Comparison of ENCODE assay signal across 8 cellular contexts in the genomic region with DNA sequence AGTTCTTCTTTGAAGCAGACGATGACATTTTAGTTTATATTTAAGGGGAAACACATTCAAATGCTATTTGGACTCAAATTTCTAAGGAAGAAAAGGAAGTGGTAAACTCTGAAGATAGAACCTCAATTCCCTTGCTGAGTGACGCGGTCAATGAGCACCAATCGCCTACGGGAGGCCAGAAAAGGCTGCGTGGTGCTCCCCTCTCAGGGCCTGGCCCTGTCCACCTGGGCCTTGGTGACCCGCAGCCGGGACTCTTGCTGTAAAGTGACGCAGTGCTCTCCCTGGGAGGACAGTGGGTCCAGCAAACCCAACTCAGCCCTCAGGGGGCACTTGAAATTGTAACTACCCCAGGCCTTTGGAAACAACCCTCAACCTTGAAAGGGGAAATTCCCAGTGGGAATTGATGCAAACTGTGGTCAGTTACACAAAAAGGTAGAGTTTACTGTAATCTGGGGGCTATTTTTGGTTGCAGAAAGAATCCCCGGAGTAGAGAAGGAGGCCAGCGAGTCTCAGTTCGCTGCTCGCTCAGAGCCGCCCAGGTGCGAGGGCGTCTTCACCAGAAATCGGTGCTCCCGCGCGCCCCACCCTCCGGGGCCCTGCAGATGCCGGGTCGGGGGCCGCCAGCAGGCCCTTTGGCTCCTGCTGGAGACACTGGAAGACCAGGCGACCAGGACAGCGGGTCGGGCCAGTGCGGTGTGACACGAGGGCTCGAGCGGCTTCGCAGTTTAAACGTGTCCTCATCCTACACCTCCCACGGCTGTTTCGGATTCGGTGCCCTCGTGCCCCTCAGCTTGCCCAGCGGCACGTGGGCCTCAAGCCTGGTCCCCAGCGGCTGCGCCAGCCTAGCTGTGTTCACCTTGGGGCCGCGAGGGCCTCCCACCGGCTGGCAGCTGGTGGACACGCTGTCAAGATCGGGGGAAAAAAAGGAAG. TPM values are rescaled to one million over a fixed set of nuclear protein-coding genes. Genes with fewer than 3 reads are reported as not detected.
DNase-seq lines count a peak whose midpoint lies in the region; ATAC-seq and TF ChIP-seq lines count a peak whose summit lies in the region.

No MANE protein-coding gene starts in this region.

- H3K9me3 Mint-ChIP-seq in stimulated activated naive CD8-positive, alpha-beta T cell treated with anti-CD3 and anti-CD28 coated beads, Interleukin-15, amount 100 ng/mL, for 72 hours, result no peaks in the 10 kb centered on the region

- H3K9me3 ChIP-seq in left ventricle myocardium inferior (replicated peaks) (no peaks in the 10 kb centered on the region), HUES6 (ENCODE audit: control insufficient read depth, insufficient read depth, low read depth, low read length) (no peaks in the 10 kb centered on the region), aorta (ENCODE audit: control insufficient read depth, low read length) (no peaks in the 10 kb centered on the region)
- no peaks in the 10 kb centered on the region for H3K9me3 ChIP-seq in effector memory CD4-positive, alpha-beta T cell (ENCODE audit: control insufficient read depth, low read length)

- H3K4me1 ChIP-seq in left ventricle myocardium inferior (peaks cover 45% of the 10 kb centered on the region), HUES6 (ENCODE audit: control insufficient read depth, insufficient read depth, low read length) (peaks cover 36% of the 10 kb centered on the region), aorta (ENCODE audit: control insufficient read depth in 1 of 2, insufficient read depth in 2 of 2, low read length in 2 of 2) (no peaks in the 10 kb centered on the region)
- H3K4me1 ChIP-seq in effector memory CD4-positive, alpha-beta T cell (ENCODE audit: control insufficient read depth, insufficient read depth, low read length, poor library complexity, severe bottlenecking), result peaks cover 21% of the 10 kb centered on the region

- H3K36me3 ChIP-seq in left ventricle myocardium inferior (no peaks in the 10 kb centered on the region), HUES6 (ENCODE audit: control insufficient read depth, insufficient read depth, low read length) (no peaks in the 10 kb centered on the region), aorta (ENCODE audit: control insufficient read depth in 1 of 2, insufficient read depth in 2 of 2, low read length in 1 of 2) (no peaks in the 10 kb centered on the region)
- H3K36me3 ChIP-seq in effector memory CD4-positive, alpha-beta T cell (ENCODE audit: control insufficient read depth, insufficient read depth, low read length), result no peaks in the 10 kb centered on the region

- peak overlapping the region; percentile 56 for H3K9ac ChIP-seq in HUES6 (ENCODE audit: low read length)

- 81 to 83% methylated on average over 46 of the region's 46 CpGs for WGBS in aorta, 2 donors

- peak overlapping the region; percentile 24 to 73 for H3K4me3 Mint-ChIP-seq in stimulated activated naive CD8-positive, alpha-beta T cell treated with anti-CD3 and anti-CD28 coated beads, Interleukin-15, amount 100 ng/mL, for 72 hours

- H3K4me1 Mint-ChIP-seq in stimulated activated naive CD8-positive, alpha-beta T cell treated with anti-CD3 and anti-CD28 coated beads, Interleukin-15, amount 100 ng/mL, for 72 hours, result peaks cover 41% of the 10 kb centered on the region

- no peak for TF ChIP-seq CTCF in left ventricle myocardium inferior (IDR thresholded peaks at IDR 0.05; ENCODE audit: borderline replicate concordance)

- H3K27ac ChIP-seq in left ventricle myocardium inferior (replicated peaks) (peak overlapping the region; percentile 87), HUES6 (ENCODE audit: low read depth, low read length) (no peak overlapping the region), aorta (ENCODE audit: low read depth in 1 of 2, low read length in 2 of 2) (no peak overlapping the region)
- no peak overlapping the region for H3K27ac ChIP-seq in effector memory CD4-positive, alpha-beta T cell (ENCODE audit: insufficient read depth, low read length, poor library complexity, severe bottlenecking)

- ATAC-seq in left ventricle myocardium superior (no peak), aorta (ENCODE audit: low FRiP score) (no peak)
- peak; percentile 5 for ATAC-seq in stimulated activated naive CD8-positive, alpha-beta T cell treated with anti-CD3 and anti-CD28 coated beads, Interleukin-15, amount 100 ng/mL, for 72 hours

- H3K27me3 Mint-ChIP-seq in stimulated activated naive CD8-positive, alpha-beta T cell treated with anti-CD3 and anti-CD28 coated beads, Interleukin-15, amount 100 ng/mL, for 72 hours, result peaks cover 30% of the 10 kb centered on the region

- DNase-seq in left ventricle myocardium inferior (no peak), left ventricle myocardium superior (no peak), aorta (no peak), pons (ENCODE audit: low spot score) (no peak), kidney glomerular epithelial cell (lab: John Stamatoyannopoulos, UW) (no peak)
- DNase-seq in effector memory CD4-positive, alpha-beta T cell, result no peak
- peak in 1 of 2 donors; percentile 41 for DNase-seq in stimulated activated naive CD8-positive, alpha-beta T cell treated with anti-CD3 and anti-CD28 coated beads, Interleukin-15, amount 100 ng/mL, for 72 hours

- H3K27me3 ChIP-seq in left ventricle myocardium inferior (ENCODE audit: low read depth), result no peaks in the 10 kb centered on the region
- H3K27me3 ChIP-seq in HUES6 (ENCODE audit: control insufficient read depth, insufficient read depth, low read length), result peaks cover 69% of the 10 kb centered on the region
- H3K27me3 ChIP-seq in effector memory CD4-positive, alpha-beta T cell (replicated peaks; ENCODE audit: control insufficient read depth, insufficient read depth, low read length, poor library complexity, severe bottlenecking), result no peaks in the 10 kb centered on the region
- no peaks in the 10 kb centered on the region for H3K27me3 ChIP-seq in aorta (ENCODE audit: control insufficient read depth in 1 of 2, insufficient read depth in 2 of 2, low read length in 1 of 2)

- H3K27ac Mint-ChIP-seq in stimulated activated naive CD8-positive, alpha-beta T cell treated with anti-CD3 and anti-CD28 coated beads, Interleukin-15, amount 100 ng/mL, for 72 hours, result no peak overlapping the region

- H3K4me3 ChIP-seq in left ventricle myocardium inferior, result peak overlapping the region; percentile 92
- peak overlapping the region; percentile 70 for H3K4me3 ChIP-seq in HUES6 (ENCODE audit: low read depth, low read length)
- H3K4me3 ChIP-seq in effector memory CD4-positive, alpha-beta T cell (ENCODE audit: insufficient read depth, low read depth, low read length, poor library complexity, severe bottlenecking), result peak overlapping the region; percentile 69
- H3K4me3 ChIP-seq in aorta (ENCODE audit: low read length in 2 of 2), result no peak overlapping the region

- intact Hi-C loops in left ventricle myocardium inferior (cut with micrococcal nuclease), result loop anchor here (10.0 kb wide), 1 partner anchor 98 kb away; no protein-coding TSS in a partner anchor
- intact Hi-C loops in left ventricle myocardium superior (cut with micrococcal nuclease), result no loop called here
- intact Hi-C loops in aorta (cut with DNase I), result no loop called here

RNA-seq across cellular contexts. Expression of a gene that starts 1.4 kb away (rescaled TPM):
- total RNA-seq in left ventricle myocardium inferior (15.2 TPM), left ventricle myocardium superior (6.7 TPM), aorta (1 to 10 TPM; 3.3 to 4.9 TPM)
- polyA plus RNA-seq in aorta, result 1 to 10 TPM in 1 of 2 donors, under 1 TPM in 1; 0.75 to 3.2 TPM

Comparison
In these comparisons a context has a peak if more than half of its experiments do, and no peak if none do; other contexts are left out.
1. H3K4me3 ChIP-seq: peak in left ventricle myocardium inferior (single experiment), HUES6 (single experiment) and effector memory CD4-positive, alpha-beta T cell (single experiment); none in aorta (0 of 2).